ENCODE assay signal across 29 cellular contexts in genomic region chr17:13957636-13958035, GRCh38.
DNase-seq lines count a peak whose midpoint lies in the region; ATAC-seq, FAIRE-seq and TF ChIP-seq lines count a peak whose summit lies in the region.
"Had no signal": no experiment of that assay in that cellular context is flagged by ENCODE, and none has a peak within 500 bp of the region (broad histone marks: within the 10 kb centered on the region; RNA-seq: fewer than 3 reads in every experiment).

No MANE protein-coding gene starts in this region.

- H3K27me3 ChIP-seq in astrocyte (ENCODE audit: insufficient read depth, low read length) (no peaks in the 10 kb centered on the region), HAP-1 (ENCODE audit: low read depth) (no peaks in the 10 kb centered on the region)
- no peaks in the 10 kb centered on the region for H3K27me3 ChIP-seq in CD8-positive, alpha-beta T cell (ENCODE audit: insufficient read depth, low read length)
- H3K27me3 ChIP-seq: ascending aorta, heart left ventricle, ovary had no signal

- CTCF ChIA-PET in HEK293 (lab: Yijun Ruan, JAX), result interaction anchor here (0.6 to 1.2 kb wide), 2 partner anchors 15 to 47 kb away, joined by 3 to 5 read pairs; no protein-coding TSS in a partner anchor
- CTCF ChIA-PET in CD8-positive, alpha-beta T cell (lab: Charles Lee), result no interaction called here

- no peak for TF ChIP-seq CTCF in AG09309 (IDR thresholded peaks at IDR 0.05; ENCODE audit: control insufficient read depth, insufficient read depth, low read depth, low read length, missing control alignments)
- no peak for TF ChIP-seq CTCF in HEK293 (tag by site-specific recombination; IDR thresholded peaks at IDR 0.05)
- no peak for TF ChIP-seq CTCF in astrocyte (IDR thresholded peaks at IDR 0.05; ENCODE audit: insufficient read depth, low read depth, low read length)
- no peak for TF ChIP-seq CTCF in CD8-positive, alpha-beta T cell (IDR thresholded peaks at IDR 0.05)

- no peaks in the 10 kb centered on the region for H3K36me3 ChIP-seq in HEK293 (ENCODE audit: control insufficient read depth in 2 of 2, insufficient read depth in 1 of 2, low read length in 2 of 2)
- H3K36me3 ChIP-seq in astrocyte (ENCODE audit: insufficient read depth, low read length), result no peaks in the 10 kb centered on the region
- H3K36me3 ChIP-seq in CD8-positive, alpha-beta T cell (ENCODE audit: insufficient read depth, low read length), result no peaks in the 10 kb centered on the region
- no peaks in the 10 kb centered on the region for H3K36me3 ChIP-seq in HAP-1 (replicated peaks)
- H3K36me3 ChIP-seq: ascending aorta, heart left ventricle, ovary had no signal

- H3K79me2 ChIP-seq in astrocyte (ENCODE audit: insufficient read depth, low read length), result no peaks in the 10 kb centered on the region

- H3K27me3 Mint-ChIP-seq in astrocyte (ENCODE audit: low read depth, unreplicated experiment), result no peaks in the 10 kb centered on the region
- no peaks in the 10 kb centered on the region for H3K27me3 Mint-ChIP-seq in CD8-positive, alpha-beta T cell (ENCODE audit: low read depth)
- H3K27me3 Mint-ChIP-seq: CD8-positive, alpha-beta memory T cell had no signal

- in situ Hi-C loops in HAP-1 (cut with MboI; ENCODE audit: low sequenced_read_pairs), result no loop called here

- no peak overlapping the region for H3K9ac ChIP-seq in astrocyte (ENCODE audit: low read length)

- POLR2A ChIA-PET in HEK293 (lab: Yijun Ruan, JAX), result no interaction called here
- POLR2A ChIA-PET in CD8-positive, alpha-beta T cell (lab: Charles Lee), result no interaction called here

- no peak overlapping the region for H3K27ac ChIP-seq in HEK293 (ENCODE audit: extremely low read depth, low read depth, low read length)
- H3K27ac ChIP-seq in astrocyte (ENCODE audit: low read depth, low read length), result no peak overlapping the region
- no peak overlapping the region for H3K27ac ChIP-seq in caudate nucleus (ENCODE audit: low read depth, low read length)
- H3K27ac ChIP-seq in CD8-positive, alpha-beta T cell (ENCODE audit: low read depth, low read length), result no peak overlapping the region
- H3K27ac ChIP-seq: ascending aorta, heart left ventricle, ovary had no signal

- H3K4me3 ChIP-seq in AG09309 (ENCODE audit: control insufficient read depth, low read depth, low read length) (no peak overlapping the region), HEK293 (ENCODE audit: low read depth, low read length) (no peak overlapping the region), astrocyte (ENCODE audit: insufficient read depth, low read depth, low read length) (no peak overlapping the region), HAP-1 (no peak overlapping the region)
- H3K4me3 ChIP-seq in CD8-positive, alpha-beta T cell (ENCODE audit: low read depth, low read length), result no peak overlapping the region
- H3K4me3 ChIP-seq: ascending aorta, heart left ventricle, ovary had no signal

- intact Hi-C loops in CD8-positive, alpha-beta T cell (cut with DNase I, micrococcal nuclease), result no loop called here

- no peak overlapping the region for H3K4me3 Mint-ChIP-seq in astrocyte (ENCODE audit: unreplicated experiment)
- H3K4me3 Mint-ChIP-seq in CD8-positive, alpha-beta T cell, result no peak overlapping the region
- H3K4me3 Mint-ChIP-seq: activated naive CD4-positive, alpha-beta T cell treated with anti-CD3 and anti-CD28 coated beads for 36 hours; CD8-positive, alpha-beta memory T cell; natural killer cell had no signal

- H3K9me3 ChIP-seq in HEK293 (ENCODE audit: control insufficient read depth, insufficient read depth, low read depth, low read length), result no peaks in the 10 kb centered on the region
- no peaks in the 10 kb centered on the region for H3K9me3 ChIP-seq in astrocyte (ENCODE audit: insufficient read depth, low read depth, low read length)
- H3K9me3 ChIP-seq in CD8-positive, alpha-beta T cell (ENCODE audit: low read length), result no peaks in the 10 kb centered on the region
- no peaks in the 10 kb centered on the region for H3K9me3 ChIP-seq in HAP-1
- H3K9me3 ChIP-seq: ascending aorta, heart left ventricle, ovary had no signal

- H3K36me3 Mint-ChIP-seq in astrocyte (ENCODE audit: low read depth, unreplicated experiment), result no peaks in the 10 kb centered on the region
- H3K36me3 Mint-ChIP-seq in CD8-positive, alpha-beta T cell, result no peaks in the 10 kb centered on the region
- H3K36me3 Mint-ChIP-seq: natural killer cell had no signal

- DNase-seq in AG09309 (ENCODE audit: low read depth), result peak; percentile 48
- DNase-seq in astrocyte (ENCODE audit: low read depth), result peak; percentile 3
- no peak for DNase-seq in left lobe of liver (ENCODE audit: low spot score)
- no peak for DNase-seq in caudate nucleus (lab: John Stamatoyannopoulos, UW)
- DNase-seq in CD8-positive, alpha-beta T cell, result no peak
- DNase-seq in HAP-1 (ENCODE audit: low spot score in 2 of 2), result no peak
- DNase-seq: ACHN; activated CD4-positive, CD25-positive, alpha-beta regulatory T cell treated with anti-CD3 and anti-CD28 coated beads, Interleukin-2, amount 50 U/mL, for 72 hours; activated naive CD4-positive, alpha-beta T cell treated with anti-CD3 and anti-CD28 coated beads for 36 hours; activated T-cell treated with anti-CD3 and anti-CD28 coated beads, Interleukin-2, amount 50 U/mL, for 1 hour; CD8-positive, alpha-beta memory T cell; DMS53; effector CD8-positive, alpha-beta T cell; erythroblast; heart left ventricle; Kasumi-1; left cardiac atrium; natural killer cell; NCI-H1092; NCI-H187 treated with DMSO at 0.1 percent for 48 hours; NCI-H2227 treated with DMSO at 0.1 percent for 48 hours; NCI-H748 treated with DMSO at 0.1 percent for 48 hours; ovary; right cardiac atrium; substantia nigra had no signal

- no peak overlapping the region for H2AFZ ChIP-seq in astrocyte (ENCODE audit: low read depth, low read length)

- H3K9me3 Mint-ChIP-seq in astrocyte (ENCODE audit: unreplicated experiment), result no peaks in the 10 kb centered on the region
- H3K9me3 Mint-ChIP-seq in CD8-positive, alpha-beta T cell, result no peaks in the 10 kb centered on the region
- H3K9me3 Mint-ChIP-seq: activated naive CD4-positive, alpha-beta T cell treated with anti-CD3 and anti-CD28 coated beads for 36 hours; CD8-positive, alpha-beta memory T cell; natural killer cell had no signal

- H3K4me1 ChIP-seq in HEK293 (ENCODE audit: control insufficient read depth, insufficient read depth, low read length) (peaks cover 10% of the 10 kb centered on the region), astrocyte (ENCODE audit: insufficient read depth, low read length) (no peaks in the 10 kb centered on the region), HAP-1 (no peaks in the 10 kb centered on the region)
- H3K4me1 ChIP-seq in CD8-positive, alpha-beta T cell (ENCODE audit: insufficient read depth, low read length), result no peaks in the 10 kb centered on the region
- H3K4me1 ChIP-seq: ascending aorta, heart left ventricle had no signal

- H4K20me1 ChIP-seq in astrocyte (ENCODE audit: insufficient read depth, low read length), result no peaks in the 10 kb centered on the region

- FAIRE-seq in astrocyte (lab: Jason Lieb, UNC), result no peak
- FAIRE-seq: GM12891 had no signal

- no peak overlapping the region for H3K4me2 ChIP-seq in astrocyte (ENCODE audit: low read length)

- no peak overlapping the region for H3K27ac Mint-ChIP-seq in astrocyte (ENCODE audit: unreplicated experiment)
- H3K27ac Mint-ChIP-seq in CD8-positive, alpha-beta T cell, result no peak overlapping the region
- H3K27ac Mint-ChIP-seq: activated naive CD4-positive, alpha-beta T cell treated with anti-CD3 and anti-CD28 coated beads for 36 hours; natural killer cell had no signal

- no peaks in the 10 kb centered on the region for H3K4me1 Mint-ChIP-seq in astrocyte (ENCODE audit: low read depth, unreplicated experiment)
- no peaks in the 10 kb centered on the region for H3K4me1 Mint-ChIP-seq in CD8-positive, alpha-beta T cell (ENCODE audit: low read depth)

- peak; percentile 49 for ATAC-seq in left lobe of liver
- ATAC-seq in GM21528 (IDR thresholded peaks at IDR 0.05; ENCODE audit: low FRiP score, unreplicated experiment), result no peak
- ATAC-seq in CD8-positive, alpha-beta T cell, result no peak
- ATAC-seq: heart left ventricle, left cardiac atrium, natural killer cell, right cardiac atrium had no signal

TF ChIP-seq in HEK293, 187 proteins besides CTCF, POLR2A, EP300 and RAD21 (continues in another document):
- TF ChIP-seq ZNF585B (tag by site-specific recombination; IDR thresholded peaks at IDR 0.05), result no peak
- TF ChIP-seq PRDM1 (tag by site-specific recombination; IDR thresholded peaks at IDR 0.05), result peak; percentile 57
- peak; percentile 85 for TF ChIP-seq PRDM6 (tag by site-specific recombination; IDR thresholded peaks at IDR 0.05)
- 0 out of 2 replicates have a peak, but pooled peaks have one; percentile 20 for TF ChIP-seq MZF1 (tag by site-specific recombination; IDR thresholded peaks at IDR 0.05; ENCODE audit: borderline replicate concordance)
- peak; percentile 64; the same call in 1 of the 2 replicates for TF ChIP-seq FEZF1 (tag by site-specific recombination; IDR thresholded peaks at IDR 0.05)
- no peak for TF ChIP-seq TCF7L2 (IDR thresholded peaks at IDR 0.05; ENCODE audit: borderline replicate concordance, low read depth, low read length)
- TF ChIP-seq BCL6B (tag by site-specific recombination; IDR thresholded peaks at IDR 0.05), result no peak

Comparison
In these comparisons a context has a peak if more than half of its experiments do, and no peak if none do; other contexts are left out.
1. DNase-seq: peak in AG09309 (single experiment) and astrocyte (single experiment); none in left lobe of liver (single experiment), caudate nucleus (0 of 61), CD8-positive, alpha-beta T cell (0 of 7) and HAP-1 (0 of 2).